8 cellular contexts compared by ENCODE assay signal in the genomic region with DNA sequence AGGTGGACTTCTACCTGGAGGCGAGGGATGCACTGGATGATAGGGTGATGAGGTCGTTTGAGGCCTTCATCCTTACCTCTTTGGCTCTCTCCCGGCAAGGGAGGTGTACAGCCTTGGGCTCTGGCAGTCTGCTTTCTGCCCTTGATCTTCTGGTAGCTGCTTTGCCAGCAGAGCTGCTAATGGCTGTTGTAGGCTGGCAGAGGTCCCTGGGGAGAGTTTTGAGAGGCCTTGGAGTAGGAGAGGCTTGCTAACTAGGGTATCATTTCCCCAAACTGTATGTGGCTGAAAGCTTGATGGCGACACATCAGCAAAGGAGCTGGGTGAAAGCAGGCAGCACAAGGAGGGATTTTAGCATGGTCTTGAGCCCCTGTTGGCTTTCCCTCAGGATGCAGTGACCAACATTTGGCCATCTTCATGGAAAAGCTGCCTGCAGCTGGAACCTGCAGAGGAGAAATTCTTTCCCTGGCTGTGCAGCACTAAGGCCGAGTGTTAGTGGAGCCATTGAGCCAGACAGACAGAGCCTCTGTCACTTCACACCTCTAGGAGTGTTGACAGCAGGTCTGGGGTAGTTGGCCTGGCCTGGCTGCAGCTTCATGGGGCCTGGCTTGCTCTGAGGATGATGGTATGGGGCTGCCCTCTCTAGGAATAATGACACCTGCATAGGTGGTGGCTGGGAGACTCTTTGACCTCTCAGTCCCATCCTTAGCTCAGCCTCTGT. TPM values are rescaled to one million over a fixed set of nuclear protein-coding genes. Genes with fewer than 3 reads are reported as not detected.
DNase-seq lines count a peak whose midpoint lies in the region; ATAC-seq and TF ChIP-seq lines count a peak whose summit lies in the region.

No MANE protein-coding gene starts in this region.

- peak overlapping the region; percentile 88 to 96 (median 92) for H3K4me3 Mint-ChIP-seq in IgD-negative memory B cell
- peak overlapping the region; percentile 79 for H3K4me3 Mint-ChIP-seq in activated T-helper 2 cell treated with anti-CD3 and anti-CD28 coated beads, Interferon-gamma antibody, Interleukin-2, Interleukin-4, amounts not matched to agents 10 μg/mL and 5 μg/mL and 100 μg/mL, durations not matched to agents 14 hours and 24 hours and 36 hours (ENCODE audit: low read depth)
- peak overlapping the region; percentile 97 for H3K4me3 Mint-ChIP-seq in memory B cell

- CTCF ChIA-PET in AG04450 (lab: Charles Lee) = interaction anchor here (0.8 to 1.6 kb wide), 2 partner anchors 45 to 285 kb away, joined by 3 to 4 read pairs; no protein-coding TSS in a partner anchor

- ATAC-seq in memory B cell (ENCODE audit: low read depth) = peak; percentile 54

- H3K27ac Mint-ChIP-seq in IgD-negative memory B cell (peak overlapping the region; percentile 90 to 94 (median 91)), memory B cell (peak overlapping the region; percentile 89)
- peak overlapping the region; percentile 58 for H3K27ac Mint-ChIP-seq in activated T-helper 2 cell treated with anti-CD3 and anti-CD28 coated beads, Interferon-gamma antibody, Interleukin-2, Interleukin-4, amounts not matched to agents 10 μg/mL and 5 μg/mL and 100 μg/mL, durations not matched to agents 14 hours and 24 hours and 36 hours

- peak overlapping the region; percentile 21 for H3K27ac ChIP-seq in AG04450 (ENCODE audit: low read depth, low read length)

- no peaks in the 10 kb centered on the region; the same call in 1 of the 2 replicates for H3K9me3 ChIP-seq in AG04450 (ENCODE audit: control insufficient read depth, insufficient read depth, low read length)

- no peak for TF ChIP-seq CTCF in AG04450 (IDR thresholded peaks at IDR 0.05; ENCODE audit: low read depth, low read length)

- intact Hi-C loops in activated T-helper 2 cell treated with anti-CD3 and anti-CD28 coated beads, Interferon-gamma antibody, Interleukin-2, Interleukin-4, amounts not matched to agents 10 μg/mL and 5 μg/mL and 100 μg/mL, durations not matched to agents 14 hours and 24 hours and 36 hours (cut with micrococcal nuclease) = loop anchor here (10.0 kb wide), 1 partner anchor 147 kb away; a partner anchor contains a TSS

- POLR2A ChIA-PET in AG04450 (lab: Yijun Ruan, JAX) = no interaction called here

- no peaks in the 10 kb centered on the region for H3K9me3 Mint-ChIP-seq in IgD-negative memory B cell
- H3K9me3 Mint-ChIP-seq in activated T-helper 2 cell treated with anti-CD3 and anti-CD28 coated beads, Interferon-gamma antibody, Interleukin-2, Interleukin-4, amounts not matched to agents 10 μg/mL and 5 μg/mL and 100 μg/mL, durations not matched to agents 14 hours and 24 hours and 36 hours = no peaks in the 10 kb centered on the region
- H3K9me3 Mint-ChIP-seq in memory B cell = no peaks in the 10 kb centered on the region

- H3K27me3 ChIP-seq in AG04450 (ENCODE audit: control insufficient read depth, insufficient read depth, low read length) = no peaks in the 10 kb centered on the region

- in situ Hi-C loops in G401 (cut with HindIII; ENCODE audit: low sequenced_read_pairs) = no loop called here

- H3K36me3 Mint-ChIP-seq in IgD-negative memory B cell (no peaks in the 10 kb centered on the region), memory B cell (no peaks in the 10 kb centered on the region)
- peaks cover 9% of the 10 kb centered on the region for H3K36me3 Mint-ChIP-seq in activated T-helper 2 cell treated with anti-CD3 and anti-CD28 coated beads, Interferon-gamma antibody, Interleukin-2, Interleukin-4, amounts not matched to agents 10 μg/mL and 5 μg/mL and 100 μg/mL, durations not matched to agents 14 hours and 24 hours and 36 hours (ENCODE audit: low read depth)

- DNase-seq in AG04450 (ENCODE audit: low read depth, low spot score) (no peak), memory B cell (ENCODE audit: low spot score in 2 of 2) (peak in 1 of 2 donors; percentile 66), kidney glomerular epithelial cell (lab: John Stamatoyannopoulos, UW) (no peak), G401 (ENCODE audit: low spot score) (no peak), HUDEP-2 (lab: John Stamatoyannopoulos, UW; ENCODE audit: unreplicated experiment in 76 of 76) (no peak)
- DNase-seq in activated T-helper 2 cell treated with anti-CD3 and anti-CD28 coated beads, Interferon-gamma antibody, Interleukin-2, Interleukin-4, amounts not matched to agents 10 μg/mL and 5 μg/mL and 100 μg/mL, durations not matched to agents 14 hours and 24 hours and 36 hours (ENCODE audit: low spot score) = no peak
- no peak for DNase-seq in stimulated activated CD4-positive, alpha-beta T cell treated with anti-CD3 and anti-CD28 coated beads, Interleukin-15, amount 100 ng/mL, for 24 hours

- peaks cover 41 to 51% (median 41%) of the 10 kb centered on the region in 3 donors for H3K4me1 Mint-ChIP-seq in IgD-negative memory B cell
- H3K4me1 Mint-ChIP-seq in activated T-helper 2 cell treated with anti-CD3 and anti-CD28 coated beads, Interferon-gamma antibody, Interleukin-2, Interleukin-4, amounts not matched to agents 10 μg/mL and 5 μg/mL and 100 μg/mL, durations not matched to agents 14 hours and 24 hours and 36 hours (ENCODE audit: low read depth) = peaks cover 66% of the 10 kb centered on the region
- peaks cover 50% of the 10 kb centered on the region for H3K4me1 Mint-ChIP-seq in memory B cell

- no peaks in the 10 kb centered on the region for H3K27me3 Mint-ChIP-seq in IgD-negative memory B cell
- peaks cover 18% of the 10 kb centered on the region for H3K27me3 Mint-ChIP-seq in activated T-helper 2 cell treated with anti-CD3 and anti-CD28 coated beads, Interferon-gamma antibody, Interleukin-2, Interleukin-4, amounts not matched to agents 10 μg/mL and 5 μg/mL and 100 μg/mL, durations not matched to agents 14 hours and 24 hours and 36 hours (ENCODE audit: low read depth)
- H3K27me3 Mint-ChIP-seq in memory B cell = no peaks in the 10 kb centered on the region

- H3K4me3 ChIP-seq in AG04450 (ENCODE audit: low read depth, low read length) = no peak overlapping the region

RNA-seq across cellular contexts. Expression of a gene that starts 3.5 kb away (rescaled TPM):
- polyA plus RNA-seq in AG04450 (2011; rRNA removed) = 19.6 and 22.2 TPM in 2 replicates
- 30.9 and 50.1 TPM in 2 replicates for polyA minus RNA-seq in AG04450 (2011; rRNA and poly(A)+ RNA removed)
- 30.7 TPM for polyA plus RNA-seq in IgD-negative memory B cell
- total RNA-seq in activated T-helper 2 cell treated with anti-CD3 and anti-CD28 coated beads, Interferon-gamma antibody, Interleukin-2, Interleukin-4, amounts not matched to agents 10 μg/mL and 5 μg/mL and 100 μg/mL, durations not matched to agents 14 hours and 24 hours and 36 hours = 24.8 and 26.1 TPM in 2 replicates
- total RNA-seq in G401 (2014; rRNA removed; shearing (Covaris generic)) = 0.54 and 1.8 TPM in 2 replicates
